In the genomic region with DNA sequence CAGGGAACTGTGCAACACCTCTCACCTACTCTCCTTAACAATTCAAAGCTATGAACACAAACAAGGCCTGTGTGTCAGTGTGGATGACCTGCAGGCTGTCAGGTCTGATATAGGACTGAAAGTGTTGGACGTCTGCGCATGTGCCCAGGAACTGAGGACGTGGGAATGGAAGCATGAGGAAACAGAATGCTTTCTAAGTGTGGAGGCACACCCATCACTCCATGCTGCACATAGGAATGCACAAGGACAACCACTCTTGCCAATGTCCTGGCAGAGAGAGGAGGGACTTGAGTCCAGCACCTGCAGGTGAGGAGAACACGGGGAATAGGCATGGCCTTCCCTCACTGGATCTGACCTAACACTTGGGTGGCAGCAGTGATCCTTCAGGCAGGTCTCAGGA, we compare ENCODE assay signal across 20 cellular contexts.
"Had no signal": no experiment of that assay in that cellular context is flagged by ENCODE, and none has a peak within 500 bp of the region (broad histone marks: within the 10 kb centered on the region; RNA-seq: fewer than 3 reads in every experiment).

No MANE protein-coding gene starts in this region.

- H3K9me3 ChIP-seq: SJSA1 had no signal

- H3K27ac ChIP-seq: SJSA1, SK-N-MC had no signal

- H3K27me3 ChIP-seq: SJSA1 had no signal

- H3K4me1 ChIP-seq: SJSA1 had no signal

- H3K36me3 ChIP-seq: SJSA1 had no signal

- H3K4me3 ChIP-seq: SJSA1, SK-N-MC had no signal

- DNase-seq: KBM-7, MV-4-11, NCI-H1048, NCI-H1105 treated with DMSO at 0.1 percent for 48 hours, NCI-H1417 treated with DMSO at 0.1 percent for 48 hours, NCI-H187, NCI-H2029, NCI-H2081 treated with DMSO at 0.1 percent for 48 hours, NCI-H2171, NCI-H226, NCI-H446, NCI-H510A, NCI-H524 treated with DMSO at 0.1 percent for 48 hours, NCI-H69, NCI-H774, Right ventricle myocardium superior, RPMI8226, SIG-M5 had no signal
